11 cellular contexts compared by ENCODE assay signal in the genomic region with DNA sequence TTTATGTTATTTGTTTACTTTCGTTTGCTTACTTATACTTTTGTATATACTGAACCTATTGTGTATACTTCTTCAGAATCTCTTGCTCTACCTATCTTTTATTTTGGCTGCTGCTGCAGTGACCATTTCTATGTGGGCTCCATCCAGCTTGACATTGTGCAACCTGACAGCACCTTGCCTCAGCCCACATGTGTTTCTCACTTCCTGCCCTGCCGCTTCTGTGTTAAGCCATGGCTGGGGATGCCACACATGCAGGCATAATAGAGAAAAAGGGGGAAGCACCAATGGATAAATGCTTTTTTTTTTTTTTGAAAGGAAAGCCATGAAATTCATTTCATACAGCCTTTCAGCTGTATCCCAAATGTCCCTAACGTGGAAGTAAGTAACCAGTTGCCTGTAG.
DNase-seq lines count a peak whose midpoint lies in the region; ATAC-seq and TF ChIP-seq lines count a peak whose summit lies in the region.
"Had no signal": no experiment of that assay in that cellular context is flagged by ENCODE, and none has a peak within 500 bp of the region (broad histone marks: within the 10 kb centered on the region; RNA-seq: fewer than 3 reads in every experiment).

No MANE protein-coding gene starts in this region.

- in situ Hi-C loops in GM23248 (cut with MboI), result no loop called here

- H3K4me3 ChIP-seq in OCI-LY3 (ENCODE audit: low read length) (no peak overlapping the region), GM23248 (no peak overlapping the region), lower leg skin (ENCODE audit: low read depth, poor library complexity, severe bottlenecking) (no peak overlapping the region), H7 (ENCODE audit: insufficient read depth, low read depth, low read length) (no peak overlapping the region)

- H3K27me3 ChIP-seq in OCI-LY3 (ENCODE audit: low read depth, low read length) (no peaks in the 10 kb centered on the region), GM23248 (replicated peaks; ENCODE audit: insufficient read depth) (peaks cover 7% of the 10 kb centered on the region), H7 (ENCODE audit: control insufficient read depth, insufficient read depth, low read length) (no peaks in the 10 kb centered on the region)

- H3K79me2 ChIP-seq in OCI-LY3 (ENCODE audit: low read length), result no peaks in the 10 kb centered on the region
- no peaks in the 10 kb centered on the region for H3K79me2 ChIP-seq in GM23248 (ENCODE audit: insufficient read depth)

- peak overlapping the region; percentile 18 for H3K4me2 ChIP-seq in OCI-LY3 (ENCODE audit: low read length)
- H3K4me2 ChIP-seq in GM23248 (ENCODE audit: unreplicated experiment), result no peak overlapping the region

- 2 to 7% methylated on average over 3 of the region's 3 CpGs for WGBS in GM23248 (ENCODE audit: low coverage in 1 of 2, low lambda C conversion rate in 2 of 2, missing lambda C conversion rate in 2 of 2), 2 experiments
- 51 to 53% methylated on average over 3 of the region's 3 CpGs for WGBS in lower leg skin, 2 donors

- no peaks in the 10 kb centered on the region for H3F3A ChIP-seq in GM23248 (ENCODE audit: insufficient read depth)

- intact Hi-C loops in lower leg skin (cut with DNase I; ENCODE audit: low total_unique reads), result no loop called here

- no peaks in the 10 kb centered on the region for H3K36me3 ChIP-seq in OCI-LY3 (replicated peaks; ENCODE audit: low read depth, low read length)
- H3K36me3 ChIP-seq in GM23248 (ENCODE audit: low read depth), result no peaks in the 10 kb centered on the region
- H3K36me3 ChIP-seq in H7 (replicated peaks; ENCODE audit: control insufficient read depth, insufficient read depth, low read length), result no peaks in the 10 kb centered on the region

- H3K27ac ChIP-seq in OCI-LY3 (ENCODE audit: low read length) (no peak overlapping the region), GM23248 (no peak overlapping the region)

- ATAC-seq in GM18909 (IDR thresholded peaks at IDR 0.05; ENCODE audit: poor library complexity, unreplicated experiment) (peak; percentile 96), GM21529 (IDR thresholded peaks at IDR 0.05; ENCODE audit: unreplicated experiment) (peak; percentile 99), HG03175 (IDR thresholded peaks at IDR 0.05; ENCODE audit: unreplicated experiment) (peak; percentile 81)

- H2AFZ ChIP-seq in OCI-LY3 (ENCODE audit: low read depth, low read length), result no peak overlapping the region
- no peak overlapping the region for H2AFZ ChIP-seq in GM23248

- H3K4me1 ChIP-seq in OCI-LY3 (ENCODE audit: low read length) (0 out of 2 replicates have a peak, but pooled peaks cover 6% of the 10 kb centered on the region), GM23248 (ENCODE audit: insufficient read depth) (no peaks in the 10 kb centered on the region)

- no peak overlapping the region for H3K9ac ChIP-seq in OCI-LY3 (ENCODE audit: low read length)
- H3K9ac ChIP-seq in GM23248, result no peak overlapping the region

- TF ChIP-seq CTCF in OCI-LY3 (IDR thresholded peaks at IDR 0.05; ENCODE audit: low read depth, low read length) (no peak), lower leg skin (IDR thresholded peaks at IDR 0.05) (no peak)

- H3K9me3 ChIP-seq in OCI-LY3 (ENCODE audit: insufficient read depth, low read length) (no peaks in the 10 kb centered on the region), GM23248 (ENCODE audit: low read depth) (no peaks in the 10 kb centered on the region)

- H4K20me1 ChIP-seq in OCI-LY3 (ENCODE audit: insufficient read depth, low read length), result no peaks in the 10 kb centered on the region
- no peaks in the 10 kb centered on the region for H4K20me1 ChIP-seq in GM23248 (ENCODE audit: insufficient read depth)

- TF ChIP-seq POLR2A in lower leg skin (IDR thresholded peaks at IDR 0.05), result no peak

- no peak for DNase-seq in GM23248
- DNase-seq in lower leg skin (ENCODE audit: low spot score in 2 of 2), result no peak
- DNase-seq in H7, result no peak
- DNase-seq in stimulated activated CD4-positive, alpha-beta T cell treated with anti-CD3 and anti-CD28 coated beads, Interleukin-4, amount 100 ng/mL, for 1 hour, result no peak
- DNase-seq: activated CD4-positive, alpha-beta T cell treated with anti-CD3 and anti-CD28 coated beads for 48 hours; NCI-H187; retina had no signal

- no peaks in the 10 kb centered on the region for H3K9me2 ChIP-seq in GM23248 (ENCODE audit: insufficient read depth)
